In the genomic region with DNA sequence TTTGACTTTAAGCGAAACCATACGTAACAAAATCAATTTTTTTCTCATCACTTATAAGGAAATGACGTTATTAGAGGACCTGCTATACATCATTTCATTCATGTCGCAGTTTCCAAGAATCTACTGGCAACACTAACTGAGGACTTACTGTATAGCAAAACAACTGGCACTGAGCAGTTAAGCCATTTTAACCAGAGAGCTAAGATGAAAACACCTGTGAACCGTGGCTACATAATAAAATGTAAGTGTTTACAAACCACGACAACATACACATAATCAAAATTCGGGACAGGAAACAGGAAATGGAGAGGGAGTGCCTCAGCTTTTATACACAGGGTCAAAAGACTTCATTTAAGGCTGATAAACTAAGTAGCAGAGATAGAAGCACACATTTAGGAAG, we compare ENCODE assay signal across 1 cellular context.
TF ChIP-seq lines count a peak whose summit lies in the region.

No MANE protein-coding gene starts in this region.

TF ChIP-seq in GM23338, 12 proteins besides CTCF, POLR2A, EP300 and RAD21 (continued from another document):
- TF ChIP-seq, protein P1, sequence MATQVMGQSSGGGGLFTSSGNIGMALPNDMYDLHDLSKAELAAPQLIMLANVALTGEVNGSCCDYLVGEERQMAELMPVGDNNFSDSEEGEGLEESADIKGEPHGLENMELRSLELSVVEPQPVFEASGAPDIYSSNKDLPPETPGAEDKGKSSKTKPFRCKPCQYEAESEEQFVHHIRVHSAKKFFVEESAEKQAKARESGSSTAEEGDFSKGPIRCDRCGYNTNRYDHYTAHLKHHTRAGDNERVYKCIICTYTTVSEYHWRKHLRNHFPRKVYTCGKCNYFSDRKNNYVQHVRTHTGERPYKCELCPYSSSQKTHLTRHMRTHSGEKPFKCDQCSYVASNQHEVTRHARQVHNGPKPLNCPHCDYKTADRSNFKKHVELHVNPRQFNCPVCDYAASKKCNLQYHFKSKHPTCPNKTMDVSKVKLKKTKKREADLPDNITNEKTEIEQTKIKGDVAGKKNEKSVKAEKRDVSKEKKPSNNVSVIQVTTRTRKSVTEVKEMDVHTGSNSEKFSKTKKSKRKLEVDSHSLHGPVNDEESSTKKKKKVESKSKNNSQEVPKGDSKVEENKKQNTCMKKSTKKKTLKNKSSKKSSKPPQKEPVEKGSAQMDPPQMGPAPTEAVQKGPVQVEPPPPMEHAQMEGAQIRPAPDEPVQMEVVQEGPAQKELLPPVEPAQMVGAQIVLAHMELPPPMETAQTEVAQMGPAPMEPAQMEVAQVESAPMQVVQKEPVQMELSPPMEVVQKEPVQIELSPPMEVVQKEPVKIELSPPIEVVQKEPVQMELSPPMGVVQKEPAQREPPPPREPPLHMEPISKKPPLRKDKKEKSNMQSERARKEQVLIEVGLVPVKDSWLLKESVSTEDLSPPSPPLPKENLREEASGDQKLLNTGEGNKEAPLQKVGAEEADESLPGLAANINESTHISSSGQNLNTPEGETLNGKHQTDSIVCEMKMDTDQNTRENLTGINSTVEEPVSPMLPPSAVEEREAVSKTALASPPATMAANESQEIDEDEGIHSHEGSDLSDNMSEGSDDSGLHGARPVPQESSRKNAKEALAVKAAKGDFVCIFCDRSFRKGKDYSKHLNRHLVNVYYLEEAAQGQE (IDR thresholded peaks at IDR 0.05; ENCODE audit: unreplicated experiment), result no peak
- TF ChIP-seq EZH2phosphoT487 (IDR thresholded peaks at IDR 0.05; ENCODE audit: unreplicated experiment) (no peak), ZNF331 (CRISPR knock-in tag; IDR thresholded peaks at IDR 0.05; ENCODE audit: low read depth) (no peak), EZH2 (IDR thresholded peaks at IDR 0.05; ENCODE audit: low read depth, unreplicated experiment) (no peak), STAT1 (IDR thresholded peaks at IDR 0.05; ENCODE audit: unreplicated experiment) (no peak), POLR2AphosphoS5 (IDR thresholded peaks at IDR 0.05; ENCODE audit: low read depth) (no peak), CREB1 (CRISPR knock-in tag; IDR thresholded peaks at IDR 0.05; ENCODE audit: low read depth) (no peak), NANOG (IDR thresholded peaks at IDR 0.05; ENCODE audit: borderline replicate concordance) (no peak), JUNB (IDR thresholded peaks at IDR 0.05; ENCODE audit: unreplicated experiment) (no peak)
- TF ChIP-seq, protein P2, sequence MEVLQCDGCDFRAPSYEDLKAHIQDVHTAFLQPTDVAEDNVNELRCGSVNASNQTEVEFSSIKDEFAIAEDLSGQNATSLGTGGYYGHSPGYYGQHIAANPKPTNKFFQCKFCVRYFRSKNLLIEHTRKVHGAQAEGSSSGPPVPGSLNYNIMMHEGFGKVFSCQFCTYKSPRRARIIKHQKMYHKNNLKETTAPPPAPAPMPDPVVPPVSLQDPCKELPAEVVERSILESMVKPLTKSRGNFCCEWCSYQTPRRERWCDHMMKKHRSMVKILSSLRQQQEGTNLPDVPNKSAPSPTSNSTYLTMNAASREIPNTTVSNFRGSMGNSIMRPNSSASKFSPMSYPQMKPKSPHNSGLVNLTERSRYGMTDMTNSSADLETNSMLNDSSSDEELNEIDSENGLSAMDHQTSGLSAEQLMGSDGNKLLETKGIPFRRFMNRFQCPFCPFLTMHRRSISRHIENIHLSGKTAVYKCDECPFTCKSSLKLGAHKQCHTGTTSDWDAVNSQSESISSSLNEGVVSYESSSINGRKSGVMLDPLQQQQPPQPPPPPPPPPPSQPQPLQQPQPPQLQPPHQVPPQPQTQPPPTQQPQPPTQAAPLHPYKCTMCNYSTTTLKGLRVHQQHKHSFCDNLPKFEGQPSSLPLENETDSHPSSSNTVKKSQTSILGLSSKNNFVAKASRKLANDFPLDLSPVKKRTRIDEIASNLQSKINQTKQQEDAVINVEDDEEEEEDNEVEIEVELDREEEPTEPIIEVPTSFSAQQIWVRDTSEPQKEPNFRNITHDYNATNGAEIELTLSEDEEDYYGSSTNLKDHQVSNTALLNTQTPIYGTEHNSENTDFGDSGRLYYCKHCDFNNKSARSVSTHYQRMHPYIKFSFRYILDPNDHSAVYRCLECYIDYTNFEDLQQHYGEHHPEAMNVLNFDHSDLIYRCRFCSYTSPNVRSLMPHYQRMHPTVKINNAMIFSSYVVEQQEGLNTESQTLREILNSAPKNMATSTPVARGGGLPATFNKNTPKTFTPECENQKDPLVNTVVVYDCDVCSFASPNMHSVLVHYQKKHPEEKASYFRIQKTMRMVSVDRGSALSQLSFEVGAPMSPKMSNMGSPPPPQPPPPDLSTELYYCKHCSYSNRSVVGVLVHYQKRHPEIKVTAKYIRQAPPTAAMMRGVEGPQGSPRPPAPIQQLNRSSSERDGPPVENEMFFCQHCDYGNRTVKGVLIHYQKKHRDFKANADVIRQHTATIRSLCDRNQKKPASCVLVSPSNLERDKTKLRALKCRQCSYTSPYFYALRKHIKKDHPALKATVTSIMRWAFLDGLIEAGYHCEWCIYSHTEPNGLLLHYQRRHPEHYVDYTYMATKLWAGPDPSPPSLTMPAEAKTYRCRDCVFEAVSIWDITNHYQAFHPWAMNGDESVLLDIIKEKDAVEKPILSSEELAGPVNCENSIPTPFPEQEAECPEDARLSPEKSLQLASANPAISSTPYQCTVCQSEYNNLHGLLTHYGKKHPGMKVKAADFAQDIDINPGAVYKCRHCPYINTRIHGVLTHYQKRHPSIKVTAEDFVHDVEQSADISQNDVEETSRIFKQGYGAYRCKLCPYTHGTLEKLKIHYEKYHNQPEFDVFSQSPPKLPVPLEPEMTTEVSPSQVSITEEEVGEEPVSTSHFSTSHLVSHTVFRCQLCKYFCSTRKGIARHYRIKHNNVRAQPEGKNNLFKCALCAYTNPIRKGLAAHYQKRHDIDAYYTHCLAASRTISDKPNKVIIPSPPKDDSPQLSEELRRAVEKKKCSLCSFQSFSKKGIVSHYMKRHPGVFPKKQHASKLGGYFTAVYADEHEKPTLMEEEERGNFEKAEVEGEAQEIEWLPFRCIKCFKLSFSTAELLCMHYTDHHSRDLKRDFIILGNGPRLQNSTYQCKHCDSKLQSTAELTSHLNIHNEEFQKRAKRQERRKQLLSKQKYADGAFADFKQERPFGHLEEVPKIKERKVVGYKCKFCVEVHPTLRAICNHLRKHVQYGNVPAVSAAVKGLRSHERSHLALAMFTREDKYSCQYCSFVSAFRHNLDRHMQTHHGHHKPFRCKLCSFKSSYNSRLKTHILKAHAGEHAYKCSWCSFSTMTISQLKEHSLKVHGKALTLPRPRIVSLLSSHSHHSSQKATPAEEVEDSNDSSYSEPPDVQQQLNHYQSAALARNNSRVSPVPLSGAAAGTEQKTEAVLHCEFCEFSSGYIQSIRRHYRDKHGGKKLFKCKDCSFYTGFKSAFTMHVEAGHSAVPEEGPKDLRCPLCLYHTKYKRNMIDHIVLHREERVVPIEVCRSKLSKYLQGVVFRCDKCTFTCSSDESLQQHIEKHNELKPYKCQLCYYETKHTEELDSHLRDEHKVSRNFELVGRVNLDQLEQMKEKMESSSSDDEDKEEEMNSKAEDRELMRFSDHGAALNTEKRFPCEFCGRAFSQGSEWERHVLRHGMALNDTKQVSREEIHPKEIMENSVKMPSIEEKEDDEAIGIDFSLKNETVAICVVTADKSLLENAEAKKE (CRISPR knock-in tag; IDR thresholded peaks at IDR 0.05), result no peak
TF ChIP-seq in GM23338: peak in this region for 0.
